In genomic region chr20:54766483-54766882, GRCh38 we compare ENCODE assay signal across 28 cellular contexts.
"Had no signal": no experiment of that assay in that cellular context is flagged by ENCODE, and none has a peak within 500 bp of the region (broad histone marks: within the 10 kb centered on the region; RNA-seq: fewer than 3 reads in every experiment).

No MANE protein-coding gene starts in this region.

- H3K27ac ChIP-seq: colonic mucosa, coronary artery, dorsolateral prefrontal cortex, epithelial cell of prostate, esophagus muscularis mucosa, esophagus squamous epithelium, foreskin keratinocyte, gastrocnemius medialis, gastroesophageal sphincter, heart left ventricle, heart right ventricle had no signal

- H3K27me3 ChIP-seq: colonic mucosa, esophagus muscularis mucosa, esophagus squamous epithelium, foreskin keratinocyte, gastrocnemius medialis, gastroesophageal sphincter, heart left ventricle had no signal

- H3K4me3 ChIP-seq: colonic mucosa, coronary artery, dorsolateral prefrontal cortex, esophagus muscularis mucosa, esophagus squamous epithelium, gastrocnemius medialis, gastroesophageal sphincter, heart left ventricle, heart right ventricle had no signal

- ATAC-seq: effector memory CD8-positive, alpha-beta T cell; esophagus mucosa; foreskin keratinocyte; gastrocnemius medialis; gastroesophageal sphincter; heart left ventricle; heart right ventricle had no signal

- H3K36me3 ChIP-seq: colonic mucosa, esophagus muscularis mucosa, esophagus squamous epithelium, gastrocnemius medialis, gastroesophageal sphincter, heart left ventricle, heart right ventricle had no signal

- H3K9me3 ChIP-seq: colonic mucosa, esophagus muscularis mucosa, esophagus squamous epithelium, gastrocnemius medialis, gastroesophageal sphincter, heart left ventricle, heart right ventricle had no signal

- FAIRE-seq: colon, endometrium, endothelial cell of umbilical vein, frontal cortex had no signal

- H3K4me1 ChIP-seq: colonic mucosa, esophagus muscularis mucosa, esophagus squamous epithelium, foreskin keratinocyte, gastrocnemius medialis, gastroesophageal sphincter, heart left ventricle, heart right ventricle had no signal

- DNase-seq: colonic mucosa; cortex of kidney; dermis blood vessel endothelial cell; dorsolateral prefrontal cortex; effector CD4-positive, alpha-beta T cell; effector CD8-positive, alpha-beta T cell; effector memory CD4-positive, alpha-beta T cell; effector memory CD8-positive, alpha-beta T cell; endodermal cell; erythroblast; esophagus squamous epithelium; foreskin fibroblast; foreskin keratinocyte; foreskin melanocyte; gastrocnemius medialis; glutamatergic neuron; head of caudate nucleus; heart left ventricle; heart right ventricle had no signal
